In genomic region chr1:174872615-174873058, GRCh38 we compare ENCODE assay signal across 18 cellular contexts.
DNase-seq lines count a peak whose midpoint lies in the region; ATAC-seq and TF ChIP-seq lines count a peak whose summit lies in the region.
"Had no signal": no experiment of that assay in that cellular context is flagged by ENCODE, and none has a peak within 500 bp of the region (broad histone marks: within the 10 kb centered on the region; RNA-seq: fewer than 3 reads in every experiment).

No MANE protein-coding gene starts in this region.

- no peak; the same call in 1 of the 2 replicates for ATAC-seq in WTC11
- ATAC-seq in foreskin keratinocyte, result peak; percentile 72
- no peak for ATAC-seq in GM18867 (IDR thresholded peaks at IDR 0.05; ENCODE audit: unreplicated experiment)
- ATAC-seq in activated T-cell treated with anti-CD3 and anti-CD28 coated beads, Interleukin-2, amount 50 U/mL, for 72 hours (replicated peaks in 1 of 2), result no peak
- ATAC-seq: SK-N-SH treated with all-trans-retinoic acid at 6 μM for 48 hours; stimulated activated naive B cell treated with anti-CD40 and anti-IgM and Interleukin-4, amounts not matched to agents 10 μg/mL and 1 μg/mL and 100 μg/mL, for 72 hours had no signal

- DNase-seq in mammary epithelial cell, result peak; percentile 64
- no peak for DNase-seq in MCF 10A (ENCODE audit: unreplicated experiment)
- DNase-seq in WTC11 (ENCODE audit: low spot score), result no peak
- peak; percentile 39 to 62 for DNase-seq in foreskin keratinocyte
- no peak for DNase-seq in GOT3 (lab: John Stamatoyannopoulos, UW)
- DNase-seq in activated T-cell treated with anti-CD3 and anti-CD28 coated beads, Interleukin-2, amount 50 U/mL, for 72 hours, result no peak
- DNase-seq in activated T-cell treated with anti-CD3 and anti-CD28 coated beads for 4 hours, result no peak
- DNase-seq: activated naive CD8-positive, alpha-beta T cell treated with anti-CD3 and anti-CD28 coated beads for 36 hours; GF-D8; NCI-H1092 treated with DMSO at 0.1 percent for 48 hours; sigmoid colon; stimulated activated CD4-positive, alpha-beta T cell treated with anti-CD3 and anti-CD28 coated beads, Interleukin-4, amount 100 ng/mL, for 24 hours; stimulated activated naive B cell treated with anti-CD40 and anti-IgM and Interleukin-4, amounts not matched to agents 10 μg/mL and 1 μg/mL and 100 μg/mL, for 72 hours; WERI-Rb-1 had no signal

- H3K9me3 Mint-ChIP-seq in MCF 10A (ENCODE audit: unreplicated experiment) (no peaks in the 10 kb centered on the region), WTC11 (peaks cover 13% of the 10 kb centered on the region)
- H3K9me3 Mint-ChIP-seq in activated T-cell treated with anti-CD3 and anti-CD28 coated beads, Interleukin-2, amount 50 U/mL, for 72 hours, result peaks cover 3 to 6% of the 10 kb centered on the region in 2 donors

- H3K27me3 ChIP-seq in mammary epithelial cell (ENCODE audit: insufficient read depth, low read length) (no peaks in the 10 kb centered on the region), foreskin keratinocyte (no peaks in the 10 kb centered on the region)
- H3K27me3 ChIP-seq: neutrophil, sigmoid colon, vagina had no signal

- H3K27me3 Mint-ChIP-seq in MCF 10A (ENCODE audit: insufficient read depth, unreplicated experiment) (no peaks in the 10 kb centered on the region), WTC11 (ENCODE audit: low read depth) (no peaks in the 10 kb centered on the region)
- H3K27me3 Mint-ChIP-seq in activated T-cell treated with anti-CD3 and anti-CD28 coated beads, Interleukin-2, amount 50 U/mL, for 72 hours (ENCODE audit: low read depth), result no peaks in the 10 kb centered on the region
- H3K27me3 Mint-ChIP-seq: activated naive CD8-positive, alpha-beta T cell treated with anti-CD3 and anti-CD28 coated beads for 36 hours; stimulated activated naive B cell treated with anti-CD40 and anti-IgM and Interleukin-4, amounts not matched to agents 10 μg/mL and 1 μg/mL and 100 μg/mL, for 72 hours had no signal

- H3K27ac ChIP-seq in mammary epithelial cell (ENCODE audit: insufficient read depth, low read depth, low read length) (no peak overlapping the region), foreskin keratinocyte (no peak overlapping the region)
- H3K27ac ChIP-seq: neutrophil, sigmoid colon, vagina, WERI-Rb-1 had no signal

- no peak overlapping the region for H2AFZ ChIP-seq in mammary epithelial cell (ENCODE audit: low read depth, low read length)

- H3K4me1 ChIP-seq in mammary epithelial cell (ENCODE audit: insufficient read depth, low read length) (peaks cover 9% of the 10 kb centered on the region), foreskin keratinocyte (peaks cover 17% of the 10 kb centered on the region)
- H3K4me1 ChIP-seq: vagina had no signal

- H3K4me2 ChIP-seq in mammary epithelial cell (ENCODE audit: insufficient read depth, low read depth, low read length), result no peak overlapping the region

- intact Hi-C loops in mammary epithelial cell (cut with micrococcal nuclease) (loop anchor here (5.0 kb wide), 1 partner anchor 75 kb away; no protein-coding TSS in a partner anchor), MCF 10A (cut with micrococcal nuclease) (no loop called here)

- CTCF ChIA-PET in mammary epithelial cell (lab: Charles Lee; ENCODE audit: low non-redundant PET) (no interaction called here), MCF 10A (lab: Yijun Ruan, JAX) (no interaction called here), WTC11 (lab: Charles Lee) (interaction anchor here (0.7 to 1.2 kb wide), 2 partner anchors 105 to 610 kb away, joined by 3 to 5 read pairs; no protein-coding TSS in a partner anchor)

- H3K27ac Mint-ChIP-seq in MCF 10A (ENCODE audit: low read depth, unreplicated experiment) (no peak overlapping the region), WTC11 (peak overlapping the region; percentile 99)
- no peak overlapping the region for H3K27ac Mint-ChIP-seq in activated T-cell treated with anti-CD3 and anti-CD28 coated beads, Interleukin-2, amount 50 U/mL, for 72 hours
- H3K27ac Mint-ChIP-seq: activated naive CD8-positive, alpha-beta T cell treated with anti-CD3 and anti-CD28 coated beads for 36 hours had no signal

- no peaks in the 10 kb centered on the region for H3K79me2 ChIP-seq in mammary epithelial cell (ENCODE audit: insufficient read depth, low read length)

- dilution Hi-C loops in mammary epithelial cell (cut with HindIII; ENCODE audit: low sequenced_read_pairs), result loop anchor here (5.0 kb wide), 1 partner anchor 85 kb away; no protein-coding TSS in a partner anchor

- H4K20me1 ChIP-seq in mammary epithelial cell (ENCODE audit: insufficient read depth, low read length), result no peaks in the 10 kb centered on the region

- 100% methylated on average over 2 of the region's 2 CpGs for WGBS in mammary epithelial cell (ENCODE audit: low coverage, missing lambda C conversion rate)

- TF ChIP-seq CTCF in mammary epithelial cell (conservative IDR thresholded peaks at IDR 0.05 in 1 of 2, IDR thresholded peaks at IDR 0.05 in 1 of 2; ENCODE audit: extremely low read depth in 1 of 2, insufficient read depth in 1 of 2, low read depth in 1 of 2, low read length in 2 of 2), result no peak
- no peak for TF ChIP-seq CTCF in MCF 10A (IDR thresholded peaks at IDR 0.05; ENCODE audit: unreplicated experiment)
- no peak for TF ChIP-seq CTCF in WTC11 (IDR thresholded peaks at IDR 0.05)
- no peak for TF ChIP-seq CTCF in foreskin keratinocyte (conservative IDR thresholded peaks at IDR 0.05)

- no peak overlapping the region for H3K4me3 ChIP-seq in mammary epithelial cell (replicated peaks in 1 of 3; ENCODE audit: insufficient read depth in 1 of 3, low read depth in 2 of 3, low read length in 3 of 3)
- H3K4me3 ChIP-seq: sigmoid colon, vagina had no signal

- in situ Hi-C loops in mammary epithelial cell (cut with MboI; ENCODE audit: low sequenced_read_pairs in 2 of 2), result no loop called here

- no peak overlapping the region for H3K9ac ChIP-seq in mammary epithelial cell (ENCODE audit: insufficient read depth, low read length)

- POLR2A ChIA-PET in MCF 10A (lab: Yijun Ruan, JAX), result no interaction called here
- POLR2A ChIA-PET in WTC11 (lab: Charles Lee), result no interaction called here

- H3K9me3 ChIP-seq in mammary epithelial cell (replicated peaks; ENCODE audit: insufficient read depth, low read length), result no peaks in the 10 kb centered on the region
- H3K9me3 ChIP-seq: neutrophil, sigmoid colon, vagina had no signal

- BruUV-seq in mammary epithelial cell (replicated peaks; lab: Mats Ljungman, UMichigan), result no TSS peak
- BruUV-seq in MCF 10A (replicated peaks; lab: Mats Ljungman, UMichigan), result no TSS peak

- H3K4me3 Mint-ChIP-seq in MCF 10A (ENCODE audit: unreplicated experiment) (no peak overlapping the region), WTC11 (0 out of 2 replicates have a peak overlapping the region, but pooled peaks have one; percentile 5)
- H3K4me3 Mint-ChIP-seq in activated T-cell treated with anti-CD3 and anti-CD28 coated beads, Interleukin-2, amount 50 U/mL, for 72 hours, result no peak overlapping the region
- H3K4me3 Mint-ChIP-seq: activated naive CD8-positive, alpha-beta T cell treated with anti-CD3 and anti-CD28 coated beads for 36 hours had no signal

- H3K36me3 ChIP-seq in mammary epithelial cell (ENCODE audit: insufficient read depth, low read length), result no peaks in the 10 kb centered on the region
- H3K36me3 ChIP-seq: neutrophil, sigmoid colon, vagina, WERI-Rb-1 had no signal

- no peaks in the 10 kb centered on the region for H3K4me1 Mint-ChIP-seq in MCF 10A (ENCODE audit: insufficient read depth, unreplicated experiment)
- peaks cover 54% of the 10 kb centered on the region for H3K4me1 Mint-ChIP-seq in WTC11
- peaks cover 28% of the 10 kb centered on the region for H3K4me1 Mint-ChIP-seq in activated T-cell treated with anti-CD3 and anti-CD28 coated beads, Interleukin-2, amount 50 U/mL, for 72 hours (ENCODE audit: low read depth)

- peaks cover 6% of the 10 kb centered on the region for H3K36me3 Mint-ChIP-seq in MCF 10A (ENCODE audit: insufficient read depth, unreplicated experiment)
- H3K36me3 Mint-ChIP-seq in WTC11, result peaks cover 14% of the 10 kb centered on the region
- H3K36me3 Mint-ChIP-seq in activated T-cell treated with anti-CD3 and anti-CD28 coated beads, Interleukin-2, amount 50 U/mL, for 72 hours (ENCODE audit: insufficient read depth in 2 of 2), result peaks cover 3 to 6% of the 10 kb centered on the region in 2 donors

TF ChIP-seq in WTC11, 78 proteins besides CTCF, POLR2A, EP300 and RAD21 (continues in another document):
- TF ChIP-seq E2F1 (CRISPR knock-in tag; IDR thresholded peaks at IDR 0.05), result no peak

Comparison
In these comparisons a context has a peak if more than half of its experiments do, and no peak if none do; other contexts are left out.
1. DNase-seq: peak in mammary epithelial cell (single experiment) and foreskin keratinocyte (2 of 2); none in MCF 10A (single experiment), WTC11 (single experiment), GOT3 (single experiment), activated T-cell treated with anti-CD3 and anti-CD28 coated beads, Interleukin-2, amount 50 U/mL, for 72 hours (0 of 2) and activated T-cell treated with anti-CD3 and anti-CD28 coated beads for 4 hours (single experiment).